12 cellular contexts compared by ENCODE assay signal in genomic region chr10:29534590-29534989, GRCh38.
DNase-seq lines count a peak whose midpoint lies in the region; ATAC-seq and TF ChIP-seq lines count a peak whose summit lies in the region.
"Had no signal": no experiment of that assay in that cellular context is flagged by ENCODE, and none has a peak within 500 bp of the region (broad histone marks: within the 10 kb centered on the region; RNA-seq: fewer than 3 reads in every experiment).

No MANE protein-coding gene starts in this region.

- H3K27me3 ChIP-seq in ACC112 (ENCODE audit: insufficient read depth, low read length) (no peaks in the 10 kb centered on the region), left ventricle myocardium inferior (ENCODE audit: low read depth) (no peaks in the 10 kb centered on the region), psoas muscle (ENCODE audit: insufficient read depth in 3 of 3, low read length in 2 of 3) (no peaks in the 10 kb centered on the region)
- H3K27me3 ChIP-seq: esophagus squamous epithelium, Peyer's patch had no signal

- H3K9me3 ChIP-seq in left ventricle myocardium inferior (replicated peaks): no peaks in the 10 kb centered on the region
- no peaks in the 10 kb centered on the region for H3K9me3 ChIP-seq in psoas muscle
- H3K9me3 ChIP-seq: esophagus squamous epithelium, Peyer's patch had no signal

- no peak overlapping the region for H2AFZ ChIP-seq in ACC112 (ENCODE audit: low read length, unreplicated experiment)

- H3K36me3 ChIP-seq in ACC112 (ENCODE audit: insufficient read depth, low read length): peaks cover 7% of the 10 kb centered on the region; the same call in 1 of the 2 replicates
- peaks cover 40% of the 10 kb centered on the region for H3K36me3 ChIP-seq in left ventricle myocardium inferior
- peaks cover 0 to 67% of the 10 kb centered on the region in 2 donors for H3K36me3 ChIP-seq in psoas muscle (ENCODE audit: insufficient read depth in 1 of 2, low read depth in 1 of 2)

- ATAC-seq in psoas muscle: no peak

- H3K79me2 ChIP-seq in ACC112 (ENCODE audit: control insufficient read depth, insufficient read depth, low read length, unreplicated experiment): no peaks in the 10 kb centered on the region

- intact Hi-C loops in left ventricle myocardium inferior (cut with micrococcal nuclease) (no loop called here), psoas muscle (cut with DNase I) (loop anchor here (5.0 to 10.0 kb wide), 2 partner anchors 48 to 200 kb away; no protein-coding TSS in a partner anchor)

- TF ChIP-seq CTCF in VCaP (conservative IDR thresholded peaks at IDR 0.05) (no peak), left ventricle myocardium inferior (IDR thresholded peaks at IDR 0.05; ENCODE audit: borderline replicate concordance) (no peak), psoas muscle (IDR thresholded peaks at IDR 0.05) (no peak)

- 0 out of 2 replicates have a peak overlapping the region, but pooled peaks have one; percentile 41 for H3K4me3 ChIP-seq in ACC112 (ENCODE audit: low read depth, low read length)
- no peak overlapping the region for H3K4me3 ChIP-seq in left ventricle myocardium inferior
- no peak overlapping the region for H3K4me3 ChIP-seq in psoas muscle

- 62 to 74% (median 63%) methylated on average over 2 of the region's 2 CpGs for WGBS in psoas muscle, 3 donors

- H3K4me1 ChIP-seq in ACC112 (ENCODE audit: control insufficient read depth, insufficient read depth, low read length, unreplicated experiment): peaks cover 19% of the 10 kb centered on the region
- H3K4me1 ChIP-seq in left ventricle myocardium inferior: peaks cover 44% of the 10 kb centered on the region
- peaks cover 82% of the 10 kb centered on the region for H3K4me1 ChIP-seq in psoas muscle

- H3K27ac ChIP-seq in ACC112 (ENCODE audit: low read depth, low read length) (peak overlapping the region; percentile 90), VCaP (peak overlapping the region; percentile 95), left ventricle myocardium inferior (replicated peaks) (peak overlapping the region; percentile 85), psoas muscle (peak overlapping the region; percentile 76)

- DNase-seq in left ventricle myocardium inferior (no peak), psoas muscle (no peak), NCI-H2227 (lab: John Stamatoyannopoulos, UW; ENCODE audit: unreplicated experiment) (no peak), NCI-H2171 (lab: John Stamatoyannopoulos, UW) (no peak), SKM-1 (lab: John Stamatoyannopoulos, UW; ENCODE audit: unreplicated experiment) (no peak)
- no peak for DNase-seq in stimulated activated CD4-positive, alpha-beta T cell treated with anti-CD3 and anti-CD28 coated beads, Interleukin-4, amount 100 ng/mL, for 24 hours
- DNase-seq: COR-L47, esophagus squamous epithelium, NCI-H1930, Peyer's patch had no signal
